ENCODE assay signal across 19 cellular contexts in genomic region chr2:9297156-9297555, GRCh38.
"Had no signal": no experiment of that assay in that cellular context is flagged by ENCODE, and none has a peak within 500 bp of the region (broad histone marks: within the 10 kb centered on the region; RNA-seq: fewer than 3 reads in every experiment).

No MANE protein-coding gene starts in this region.

- FAIRE-seq: kidney had no signal

- H3K36me3 Mint-ChIP-seq: naive thymus-derived CD4-positive, alpha-beta T cell had no signal

- H3K27ac Mint-ChIP-seq: activated CD8-positive, alpha-beta T cell treated with anti-CD3 and anti-CD28 coated beads for 36 hours; activated naive CD4-positive, alpha-beta T cell treated with anti-CD3 and anti-CD28 coated beads for 36 hours; activated T-cell treated with anti-CD3 and anti-CD28 coated beads, Interleukin-2, amount 50 U/mL, for 72 hours; naive thymus-derived CD4-positive, alpha-beta T cell had no signal

- H3K27me3 ChIP-seq: body of pancreas, foreskin keratinocyte, stomach, thyroid gland, vagina had no signal

- H3K4me3 ChIP-seq: body of pancreas, SK-N-MC, stomach, thyroid gland, vagina had no signal

- DNase-seq: activated CD4-positive, alpha-beta T cell treated with anti-CD3 and anti-CD28 coated beads for 4 hours; activated CD8-positive, alpha-beta memory T cell treated with anti-CD3 and anti-CD28 coated beads, Interleukin-2, amount 50 U/mL, for 4 hours; activated CD8-positive, alpha-beta T cell treated with anti-CD3 and anti-CD28 coated beads for 36 hours; activated naive CD4-positive, alpha-beta T cell treated with anti-CD3 and anti-CD28 coated beads for 36 hours; activated T-cell treated with anti-CD3 and anti-CD28 coated beads, Interleukin-2, amount 50 U/mL, for 72 hours; body of pancreas; foreskin keratinocyte; kidney; naive thymus-derived CD4-positive, alpha-beta T cell; stimulated activated CD4-positive, alpha-beta T cell treated with anti-CD3 and anti-CD28 coated beads, Interleukin-12 subunit alpha, Interleukin-12 subunit beta, amount 100 ng/mL, for 4 hours; stimulated activated CD4-positive, alpha-beta T cell treated with anti-CD3 and anti-CD28 coated beads, Interleukin-4, amount 100 ng/mL, for 1 hour; stimulated activated CD8-positive, alpha-beta memory T cell treated with anti-CD3 and anti-CD28 coated beads, Interleukin-4, amount 100 ng/mL, for 48 hours; stomach; T-helper 1 cell; thyroid gland; WERI-Rb-1 had no signal

- H3K4me3 Mint-ChIP-seq: activated CD8-positive, alpha-beta T cell treated with anti-CD3 and anti-CD28 coated beads for 36 hours; activated naive CD4-positive, alpha-beta T cell treated with anti-CD3 and anti-CD28 coated beads for 36 hours; activated T-cell treated with anti-CD3 and anti-CD28 coated beads, Interleukin-2, amount 50 U/mL, for 72 hours; naive thymus-derived CD4-positive, alpha-beta T cell had no signal

- H3K4me1 Mint-ChIP-seq: naive thymus-derived CD4-positive, alpha-beta T cell had no signal

- H3K27me3 Mint-ChIP-seq: activated CD8-positive, alpha-beta T cell treated with anti-CD3 and anti-CD28 coated beads for 36 hours; progenitor cell of endocrine pancreas had no signal

- H3K36me3 ChIP-seq: thyroid gland, vagina had no signal

- ATAC-seq: activated CD8-positive, alpha-beta T cell treated with anti-CD3 and anti-CD28 coated beads for 36 hours; activated T-cell treated with anti-CD3 and anti-CD28 coated beads, Interleukin-2, amount 50 U/mL, for 72 hours; body of pancreas; foreskin keratinocyte; naive thymus-derived CD4-positive, alpha-beta T cell had no signal

- H3K9me3 Mint-ChIP-seq: activated CD8-positive, alpha-beta T cell treated with anti-CD3 and anti-CD28 coated beads for 36 hours; activated naive CD4-positive, alpha-beta T cell treated with anti-CD3 and anti-CD28 coated beads for 36 hours; activated T-cell treated with anti-CD3 and anti-CD28 coated beads, Interleukin-2, amount 50 U/mL, for 72 hours; naive thymus-derived CD4-positive, alpha-beta T cell had no signal
